Comparison of ENCODE assay signal across 36 cellular contexts in genomic region chrX:70331161-70331560, GRCh38. TPM values are rescaled to one million over a fixed set of nuclear protein-coding genes. Genes with fewer than 3 reads are reported as not detected.
"Had no signal": no experiment of that assay in that cellular context is flagged by ENCODE, and none has a peak within 500 bp of the region (broad histone marks: within the 10 kb centered on the region; RNA-seq: fewer than 3 reads in every experiment).

No MANE protein-coding gene starts in this region.

- H3K9me3 ChIP-seq: gastroesophageal sphincter, neutrophil, right lobe of liver, testis, transverse colon had no signal

- H3K4me3 ChIP-seq: gastroesophageal sphincter, hepatocyte, right lobe of liver, skin epidermis, testis, transverse colon had no signal

- H3K4me1 Mint-ChIP-seq: activated T-helper 17 cell treated with anti-CD3 and anti-CD28 coated beads, Interleukin-2, amount 50 U/mL, for 72 hours; brain had no signal

- H3K9me3 Mint-ChIP-seq: activated CD4-positive, alpha-beta memory T cell treated with anti-CD3 and anti-CD28 coated beads for 36 hours; activated T-cell treated with anti-CD3 and anti-CD28 coated beads, Interleukin-2, amount 50 U/mL, for 4 hours; activated T-helper 17 cell treated with anti-CD3 and anti-CD28 coated beads, Interleukin-2, amount 50 U/mL, for 72 hours; nephron had no signal

- H3K4me1 ChIP-seq: gastroesophageal sphincter, right lobe of liver, testis, transverse colon had no signal

- ATAC-seq: activated T-cell treated with anti-CD3 and anti-CD28 coated beads, Interleukin-2, amount 50 U/mL, for 4 hours; activated T-helper 17 cell treated with anti-CD3 and anti-CD28 coated beads, Interleukin-2, amount 50 U/mL, for 72 hours; gastroesophageal sphincter; left cardiac atrium; left ventricle myocardium superior; right lobe of liver; stimulated activated naive CD8-positive, alpha-beta T cell treated with anti-CD3 and anti-CD28 coated beads, Interleukin-15, Interleukin-2, amounts not matched to agents 100 U/mL and 50 U/mL, for 24 hours had no signal

- H3K4me2 ChIP-seq: hepatocyte had no signal

- H3K27ac Mint-ChIP-seq: activated CD4-positive, alpha-beta memory T cell treated with anti-CD3 and anti-CD28 coated beads for 36 hours; activated T-helper 17 cell treated with anti-CD3 and anti-CD28 coated beads, Interleukin-2, amount 50 U/mL, for 72 hours; brain; nephron; progenitor cell of endocrine pancreas had no signal

- DNase-seq: activated CD4-positive, alpha-beta memory T cell treated with anti-CD3 and anti-CD28 coated beads for 36 hours; activated CD4-positive, alpha-beta T cell treated with anti-CD3 and anti-CD28 coated beads for 4 hours; activated gamma-delta T cell treated with Interleukin-2 at 50 U/mL for 16 hours; activated naive CD4-positive, alpha-beta T cell treated with anti-CD3 and anti-CD28 coated beads, Interleukin-2, amount 50 U/mL, for 16 hours; activated T-cell treated with anti-CD3 and anti-CD28 coated beads, Interleukin-2, amount 50 U/mL, for 4 hours; amygdala; cortex of kidney; left cardiac atrium; left ventricle myocardium superior; right lobe of liver; stimulated activated CD4-positive, alpha-beta T cell treated with anti-CD3 and anti-CD28 coated beads, Interleukin-12 subunit alpha, Interleukin-12 subunit beta, amount 100 ng/mL, for 4 hours; stimulated activated CD4-positive, alpha-beta T cell treated with anti-CD3 and anti-CD28 coated beads, Interleukin-4, amount 100 ng/mL, for 1 hour; stimulated activated naive CD8-positive, alpha-beta T cell treated with anti-CD3 and anti-CD28 coated beads, Interleukin-15, Interleukin-2, amounts not matched to agents 100 U/mL and 50 U/mL, for 24 hours; T-helper 1 cell; testis; transverse colon had no signal

- H3K36me3 Mint-ChIP-seq: activated CD4-positive, alpha-beta memory T cell treated with anti-CD3 and anti-CD28 coated beads for 36 hours; brain had no signal

- H3K27me3 Mint-ChIP-seq: activated CD4-positive, alpha-beta memory T cell treated with anti-CD3 and anti-CD28 coated beads for 36 hours; activated T-helper 17 cell treated with anti-CD3 and anti-CD28 coated beads, Interleukin-2, amount 50 U/mL, for 72 hours; brain; progenitor cell of endocrine pancreas had no signal

- H3K4me3 Mint-ChIP-seq: activated CD4-positive, alpha-beta memory T cell treated with anti-CD3 and anti-CD28 coated beads for 36 hours; activated T-cell treated with anti-CD3 and anti-CD28 coated beads, Interleukin-2, amount 50 U/mL, for 4 hours; activated T-helper 17 cell treated with anti-CD3 and anti-CD28 coated beads, Interleukin-2, amount 50 U/mL, for 72 hours; brain; nephron had no signal

- H3K27ac ChIP-seq: gastroesophageal sphincter, hepatocyte, neutrophil, right lobe of liver, skin epidermis, testis, transverse colon, VCaP had no signal

- FAIRE-seq: endothelial cell of umbilical vein, keratinocyte, TTC549 had no signal

RNA-seq across cellular contexts. Expression of gene RAB41, which starts 49.2 kb away (rescaled TPM):
- total RNA-seq: activated CD4-positive, alpha-beta memory T cell treated with anti-CD3 and anti-CD28 coated beads for 36 hours; activated T-cell treated with anti-CD3 and anti-CD28 coated beads, Interleukin-2, amount 50 U/mL, for 4 hours; activated T-helper 17 cell treated with anti-CD3 and anti-CD28 coated beads, Interleukin-2, amount 50 U/mL, for 72 hours; cardiac septum; cerebellum; endothelial cell of umbilical vein; gastroesophageal sphincter; hepatocyte; left cardiac atrium; left ventricle myocardium superior; lung microvascular endothelial cell; mucosa of gallbladder; osteocyte; progenitor cell of endocrine pancreas; renal cortical epithelial cell; right lobe of liver; urinary bladder had no signal
- polyA plus RNA-seq: endothelial cell of umbilical vein, esophagus, hepatocyte, keratinocyte, urinary bladder had no signal
